In the genomic region with DNA sequence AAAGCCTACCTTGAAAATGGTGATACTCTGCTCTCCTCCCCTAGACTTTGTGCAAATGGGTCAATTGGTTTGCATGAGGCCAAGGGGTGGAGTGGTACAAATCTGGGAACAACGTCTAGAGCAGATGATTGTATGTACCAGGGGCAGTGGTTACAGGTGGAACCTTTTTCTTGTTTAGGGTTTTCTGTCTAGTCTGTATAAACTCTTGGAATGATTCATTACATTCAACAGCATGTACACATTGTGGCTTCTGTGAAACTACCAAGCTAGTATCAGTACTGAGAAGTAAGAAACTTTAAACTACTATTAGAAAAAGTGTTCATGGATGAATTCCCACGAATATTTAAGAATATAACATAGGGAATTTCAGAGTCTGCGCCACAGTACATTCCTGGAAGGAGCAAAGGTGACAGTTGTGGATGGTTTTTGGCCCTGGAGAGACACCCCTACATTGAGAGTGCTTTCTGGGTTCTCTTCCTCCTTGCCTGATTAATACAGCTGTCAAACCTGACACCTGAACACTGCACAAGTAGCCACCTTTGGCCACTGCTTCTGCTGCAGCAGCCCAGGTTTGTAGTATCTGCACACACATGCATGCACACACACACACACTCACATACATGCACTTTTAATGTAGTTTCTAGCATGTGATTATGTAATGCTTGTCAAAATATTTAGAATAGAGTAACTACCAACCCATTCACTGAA, we compare ENCODE assay signal across 15 cellular contexts. TPM values are rescaled to one million over a fixed set of nuclear protein-coding genes. Genes with fewer than 3 reads are reported as not detected.
DNase-seq lines count a peak whose midpoint lies in the region; ATAC-seq and TF ChIP-seq lines count a peak whose summit lies in the region.
"Had no signal": no experiment of that assay in that cellular context is flagged by ENCODE, and none has a peak within 500 bp of the region (broad histone marks: within the 10 kb centered on the region; RNA-seq: fewer than 3 reads in every experiment).

No MANE protein-coding gene starts in this region.

- no peak overlapping the region for H3K4me3 ChIP-seq in MG63
- H3K4me3 ChIP-seq: HAP-1, psoas muscle had no signal

- H3K36me3 ChIP-seq in MG63, result no peaks in the 10 kb centered on the region
- H3K36me3 ChIP-seq: HAP-1 had no signal

- DNase-seq in GM10266 (ENCODE audit: extremely low spot score) (peak; percentile 15), GM19238 (ENCODE audit: insufficient read length, low spot score) (peak; percentile 13), SIG-M5 treated with dmso at 0.1 percent for 504 hours (lab: John Stamatoyannopoulos, UW; ENCODE audit: unreplicated experiment) (no peak), NCI-H1694 (lab: John Stamatoyannopoulos, UW) (no peak), MG63 (no peak)
- DNase-seq in activated CD8-positive, alpha-beta memory T cell treated with anti-CD3 and anti-CD28 coated beads, Interleukin-2, amount 50 U/mL, for 4 hours, result no peak
- DNase-seq: activated CD8-positive, alpha-beta memory T cell treated with anti-CD3 and anti-CD28 coated beads, Interleukin-2, amount 50 U/mL, for 48 hours; aorta; effector memory CD8-positive, alpha-beta T cell; head of caudate nucleus; psoas muscle had no signal

- ATAC-seq in HG02588 (IDR thresholded peaks at IDR 0.05; ENCODE audit: unreplicated experiment), result peak; percentile 94
- peak; percentile 97 for ATAC-seq in HG03280 (IDR thresholded peaks at IDR 0.05; ENCODE audit: unreplicated experiment)
- ATAC-seq: effector memory CD8-positive, alpha-beta T cell; psoas muscle had no signal

- TF ChIP-seq CTCF in GM10266 (IDR thresholded peaks at IDR 0.05; ENCODE audit: control insufficient read depth, insufficient read depth, low read depth, missing control alignments), result no peak

- no peaks in the 10 kb centered on the region for H3K27me3 ChIP-seq in MG63

- no peaks in the 10 kb centered on the region; the same call in 1 of the 2 replicates for H3K9me3 ChIP-seq in MG63
- H3K9me3 ChIP-seq: HAP-1, psoas muscle had no signal

RNA-seq across cellular contexts. Expression of gene CFAP221, which starts 30.0 kb away (rescaled TPM):
- not detected in 2 replicates for total RNA-seq in MG63 (2014; rRNA removed; shearing (Covaris generic); ENCODE audit: low replicate concordance)
- total RNA-seq: lung microvascular endothelial cell had no signal

RNA-seq across cellular contexts. Expression of gene SCTR, which starts 50.0 kb away (rescaled TPM):
- total RNA-seq in MG63 (2014; rRNA removed; shearing (Covaris generic); ENCODE audit: low replicate concordance), result not detected in 2 replicates
- total RNA-seq: aorta, lung microvascular endothelial cell had no signal

Comparison
In these comparisons a context has a peak if more than half of its experiments do, and no peak if none do; other contexts are left out.
1. DNase-seq: peak in GM10266 (single experiment) and GM19238 (single experiment); none in SIG-M5 treated with dmso at 0.1 percent for 504 hours (single experiment), activated CD8-positive, alpha-beta memory T cell treated with anti-CD3 and anti-CD28 coated beads, Interleukin-2, amount 50 U/mL, for 4 hours (single experiment), NCI-H1694 (single experiment) and MG63 (single experiment).